8 cellular contexts compared by ENCODE assay signal in the genomic region with DNA sequence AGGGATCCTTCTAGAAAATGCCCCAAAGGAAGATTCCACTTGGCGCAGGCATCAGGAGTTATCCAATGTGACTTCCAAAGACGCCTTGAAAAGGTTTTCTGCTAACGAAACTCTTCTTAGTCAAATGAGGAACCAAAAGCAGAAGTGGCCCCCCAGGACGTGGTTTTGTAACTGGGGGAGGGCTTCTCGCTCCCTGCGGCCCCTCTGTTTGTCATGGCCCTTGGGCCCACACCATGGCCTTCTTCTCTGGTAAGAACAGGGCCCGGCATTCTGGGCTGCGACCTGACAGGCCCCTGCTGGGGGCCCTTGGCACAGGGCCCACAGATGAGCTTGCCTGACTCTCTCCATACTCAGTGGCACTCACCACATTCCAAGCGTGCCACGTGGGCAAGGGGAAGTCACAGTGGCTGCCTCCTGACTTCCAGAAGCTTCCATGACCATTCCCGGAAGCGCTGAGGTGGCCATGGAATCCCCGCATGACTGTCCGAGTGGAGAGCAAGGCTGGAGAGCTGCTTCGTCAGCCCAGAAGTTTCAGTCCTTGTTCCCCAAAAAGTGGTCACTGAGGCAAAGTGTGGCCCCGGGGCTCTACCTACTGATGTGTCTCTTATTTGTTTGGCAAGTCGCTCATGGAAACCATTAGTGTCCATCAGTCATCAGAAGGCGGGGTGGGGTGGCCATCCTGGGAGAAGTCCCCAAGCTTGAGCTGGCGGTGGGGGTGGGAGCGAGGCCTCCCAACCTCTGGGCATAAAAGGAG. TPM values are rescaled to one million over a fixed set of nuclear protein-coding genes. Genes with fewer than 3 reads are reported as not detected.
DNase-seq lines count a peak whose midpoint lies in the region; ATAC-seq and TF ChIP-seq lines count a peak whose summit lies in the region.

No MANE protein-coding gene starts in this region.

- TF ChIP-seq CTCF in CD4-positive, alpha-beta T cell (IDR thresholded peaks at IDR 0.05), result no peak
- TF ChIP-seq CTCF in tibial artery (IDR thresholded peaks at IDR 0.05), result no peak

- no peak for DNase-seq in CD4-positive, alpha-beta T cell
- DNase-seq in activated T-helper 2 cell treated with anti-CD3 and anti-CD28 coated beads, Interferon-gamma antibody, Interleukin-2, Interleukin-4, amounts not matched to agents 10 μg/mL and 5 μg/mL and 100 μg/mL, durations not matched to agents 14 hours and 24 hours and 36 hours (ENCODE audit: low spot score), result no peak
- peak; percentile 53 for DNase-seq in left lobe of liver (ENCODE audit: low spot score)
- DNase-seq in tibial artery, result peak; percentile 71 to 80
- DNase-seq in GM03348 (ENCODE audit: low spot score), result no peak
- no peak for DNase-seq in stimulated activated CD8-positive, alpha-beta memory T cell treated with anti-CD3 and anti-CD28 coated beads, Interleukin-4, amount 100 ng/mL, for 48 hours

- POLR2A ChIA-PET in CD4-positive, alpha-beta T cell (lab: Charles Lee), result interaction anchor here (1.0 to 1.2 kb wide), 2 partner anchors 24 to 103 kb away, joined by 3 to 4 read pairs; partner anchors contain the start of gene ATP5F1E

- no peaks in the 10 kb centered on the region for H3K9me3 Mint-ChIP-seq in CD4-positive, alpha-beta T cell
- H3K9me3 Mint-ChIP-seq in activated T-helper 2 cell treated with anti-CD3 and anti-CD28 coated beads, Interferon-gamma antibody, Interleukin-2, Interleukin-4, amounts not matched to agents 10 μg/mL and 5 μg/mL and 100 μg/mL, durations not matched to agents 14 hours and 24 hours and 36 hours, result no peaks in the 10 kb centered on the region

- peak overlapping the region; percentile 78 for H3K27ac Mint-ChIP-seq in CD4-positive, alpha-beta T cell
- peak overlapping the region; percentile 79 for H3K27ac Mint-ChIP-seq in activated T-helper 2 cell treated with anti-CD3 and anti-CD28 coated beads, Interferon-gamma antibody, Interleukin-2, Interleukin-4, amounts not matched to agents 10 μg/mL and 5 μg/mL and 100 μg/mL, durations not matched to agents 14 hours and 24 hours and 36 hours

- H3K4me1 ChIP-seq in tibial artery, result peaks cover 0 to 74% (median 50%) of the 10 kb centered on the region in 4 donors

- CTCF ChIA-PET in CD4-positive, alpha-beta T cell (lab: Charles Lee), result no interaction called here

- intact Hi-C loops in CD4-positive, alpha-beta T cell (cut with DNase I, micrococcal nuclease), result loop anchor here in 1 of 2 experiments (2.0 kb wide), 1 partner anchor 23 kb away; no protein-coding TSS in a partner anchor
- intact Hi-C loops in activated T-helper 2 cell treated with anti-CD3 and anti-CD28 coated beads, Interferon-gamma antibody, Interleukin-2, Interleukin-4, amounts not matched to agents 10 μg/mL and 5 μg/mL and 100 μg/mL, durations not matched to agents 14 hours and 24 hours and 36 hours (cut with micrococcal nuclease), result loop anchor here (5.0 kb wide), 1 partner anchor 34 kb away; the partner anchor contains the start of gene PRELID3B
- intact Hi-C loops in tibial artery (cut with DNase I; ENCODE audit: low total_unique reads), result no loop called here

- peak overlapping the region; percentile 80 to 90 for H3K4me3 ChIP-seq in tibial artery

- no peak overlapping the region for H3K27ac ChIP-seq in CD4-positive, alpha-beta T cell (ENCODE audit: low read depth, low read length)
- H3K27ac ChIP-seq in tibial artery, result peak overlapping the region; percentile 86 to 94

- peaks cover 0 to 2% (median 0%) of the 10 kb centered on the region in 3 donors for H3K36me3 ChIP-seq in tibial artery

- H3K4me1 Mint-ChIP-seq in CD4-positive, alpha-beta T cell (ENCODE audit: low read depth), result peaks cover 38% of the 10 kb centered on the region
- H3K4me1 Mint-ChIP-seq in activated T-helper 2 cell treated with anti-CD3 and anti-CD28 coated beads, Interferon-gamma antibody, Interleukin-2, Interleukin-4, amounts not matched to agents 10 μg/mL and 5 μg/mL and 100 μg/mL, durations not matched to agents 14 hours and 24 hours and 36 hours (ENCODE audit: low read depth), result peaks cover 49% of the 10 kb centered on the region

- no peaks in the 10 kb centered on the region for H3K36me3 Mint-ChIP-seq in CD4-positive, alpha-beta T cell (ENCODE audit: low read depth)
- peaks cover 19% of the 10 kb centered on the region for H3K36me3 Mint-ChIP-seq in activated T-helper 2 cell treated with anti-CD3 and anti-CD28 coated beads, Interferon-gamma antibody, Interleukin-2, Interleukin-4, amounts not matched to agents 10 μg/mL and 5 μg/mL and 100 μg/mL, durations not matched to agents 14 hours and 24 hours and 36 hours (ENCODE audit: low read depth)

- no peaks in the 10 kb centered on the region for H3K27me3 ChIP-seq in CD4-positive, alpha-beta T cell (ENCODE audit: control insufficient read depth, insufficient read depth, low read length)
- H3K27me3 ChIP-seq in tibial artery, result no peaks in the 10 kb centered on the region

- H3K4me3 Mint-ChIP-seq in CD4-positive, alpha-beta T cell, result peak overlapping the region; percentile 88
- peak overlapping the region; percentile 81 for H3K4me3 Mint-ChIP-seq in activated T-helper 2 cell treated with anti-CD3 and anti-CD28 coated beads, Interferon-gamma antibody, Interleukin-2, Interleukin-4, amounts not matched to agents 10 μg/mL and 5 μg/mL and 100 μg/mL, durations not matched to agents 14 hours and 24 hours and 36 hours (ENCODE audit: low read depth)

- no peak for ATAC-seq in CD4-positive, alpha-beta T cell (ENCODE audit: poor library complexity)
- ATAC-seq in GM19452 (IDR thresholded peaks at IDR 0.05; ENCODE audit: unreplicated experiment) (peak; percentile 33), HG03520 (IDR thresholded peaks at IDR 0.05; ENCODE audit: unreplicated experiment) (peak; percentile 30), left lobe of liver (no peak)

- H3K9me3 ChIP-seq in CD4-positive, alpha-beta T cell (ENCODE audit: control insufficient read depth, low read length), result no peaks in the 10 kb centered on the region
- H3K9me3 ChIP-seq in tibial artery, result no peaks in the 10 kb centered on the region

- H3K27me3 Mint-ChIP-seq in CD4-positive, alpha-beta T cell, result no peaks in the 10 kb centered on the region
- no peaks in the 10 kb centered on the region for H3K27me3 Mint-ChIP-seq in activated T-helper 2 cell treated with anti-CD3 and anti-CD28 coated beads, Interferon-gamma antibody, Interleukin-2, Interleukin-4, amounts not matched to agents 10 μg/mL and 5 μg/mL and 100 μg/mL, durations not matched to agents 14 hours and 24 hours and 36 hours (ENCODE audit: low read depth)

RNA-seq across cellular contexts. Expression of gene CTSZ, which starts 0.9 kb away (rescaled TPM):
- total RNA-seq in CD4-positive, alpha-beta T cell, result 10 to 100 TPM; 14.7 to 17.7 TPM
- total RNA-seq in activated T-helper 2 cell treated with anti-CD3 and anti-CD28 coated beads, Interferon-gamma antibody, Interleukin-2, Interleukin-4, amounts not matched to agents 10 μg/mL and 5 μg/mL and 100 μg/mL, durations not matched to agents 14 hours and 24 hours and 36 hours, result 62.0 and 66.1 TPM in 2 replicates
- 248 TPM for total RNA-seq in left lobe of liver

RNA-seq across cellular contexts. Expression of gene TUBB1, which starts 11.3 kb away (rescaled TPM):
- total RNA-seq in CD4-positive, alpha-beta T cell, result under 1 TPM; 0.11 to 0.17 TPM
- not detected in 2 replicates for total RNA-seq in activated T-helper 2 cell treated with anti-CD3 and anti-CD28 coated beads, Interferon-gamma antibody, Interleukin-2, Interleukin-4, amounts not matched to agents 10 μg/mL and 5 μg/mL and 100 μg/mL, durations not matched to agents 14 hours and 24 hours and 36 hours
- total RNA-seq in left lobe of liver, result 0.25 TPM

RNA-seq across cellular contexts. Expression of gene ATP5F1E, which starts 24.2 kb away (rescaled TPM):
- 10 to 100 TPM; 51.1 to 53.1 TPM for total RNA-seq in CD4-positive, alpha-beta T cell
- total RNA-seq in activated T-helper 2 cell treated with anti-CD3 and anti-CD28 coated beads, Interferon-gamma antibody, Interleukin-2, Interleukin-4, amounts not matched to agents 10 μg/mL and 5 μg/mL and 100 μg/mL, durations not matched to agents 14 hours and 24 hours and 36 hours, result 61.2 and 66.9 TPM in 2 replicates
- 33.3 TPM for total RNA-seq in left lobe of liver

RNA-seq across cellular contexts. Expression of gene NELFCD, which starts 26.9 kb away (rescaled TPM):
- total RNA-seq in CD4-positive, alpha-beta T cell, result 10 to 100 TPM; 95.7 to 97.0 TPM
- total RNA-seq in activated T-helper 2 cell treated with anti-CD3 and anti-CD28 coated beads, Interferon-gamma antibody, Interleukin-2, Interleukin-4, amounts not matched to agents 10 μg/mL and 5 μg/mL and 100 μg/mL, durations not matched to agents 14 hours and 24 hours and 36 hours, result 111 and 113 TPM in 2 replicates
- 34.8 TPM for total RNA-seq in left lobe of liver

RNA-seq across cellular contexts. Expression of gene PRELID3B, which starts 34.7 kb away (rescaled TPM):
- 10 to 100 TPM; 55.8 to 59.1 TPM for total RNA-seq in CD4-positive, alpha-beta T cell
- total RNA-seq in activated T-helper 2 cell treated with anti-CD3 and anti-CD28 coated beads, Interferon-gamma antibody, Interleukin-2, Interleukin-4, amounts not matched to agents 10 μg/mL and 5 μg/mL and 100 μg/mL, durations not matched to agents 14 hours and 24 hours and 36 hours, result 106 and 112 TPM in 2 replicates
- 16.4 TPM for total RNA-seq in left lobe of liver

Comparison
In these comparisons a context has a peak if more than half of its experiments do, and no peak if none do; other contexts are left out.
1. ATAC-seq: peak in GM19452 (single experiment) and HG03520 (single experiment); none in CD4-positive, alpha-beta T cell (single experiment) and left lobe of liver (single experiment).
2. DNase-seq: peak in left lobe of liver (single experiment) and tibial artery (2 of 2); none in CD4-positive, alpha-beta T cell (0 of 10), activated T-helper 2 cell treated with anti-CD3 and anti-CD28 coated beads, Interferon-gamma antibody, Interleukin-2, Interleukin-4, amounts not matched to agents 10 μg/mL and 5 μg/mL and 100 μg/mL, durations not matched to agents 14 hours and 24 hours and 36 hours (single experiment), GM03348 (single experiment) and stimulated activated CD8-positive, alpha-beta memory T cell treated with anti-CD3 and anti-CD28 coated beads, Interleukin-4, amount 100 ng/mL, for 48 hours (single experiment).